In genomic region chr1:27141266-27142003, GRCh38 we compare ENCODE assay signal across 15 cellular contexts. TPM values are rescaled to one million over a fixed set of nuclear protein-coding genes. Genes with fewer than 3 reads are reported as not detected.
A peak's percentile ranks its signal among the peaks of the same experiment; 100 is the strongest.
DNase-seq lines count a peak whose midpoint lies in the region; ATAC-seq and TF ChIP-seq lines count a peak whose summit lies in the region.
"Had no signal": no experiment of that assay in that cellular context is flagged by ENCODE, and none has a peak within 500 bp of the region (broad histone marks: within the 10 kb centered on the region; RNA-seq: fewer than 3 reads in every experiment).

No MANE protein-coding gene starts in this region.

- H3K27ac ChIP-seq in 22Rv1 (peak overlapping the region; percentile 100), RWPE1 (peak overlapping the region; percentile 68), lower lobe of right lung (no peak overlapping the region)
- H3K27ac ChIP-seq: brain microvascular endothelial cell, KMS-11 had no signal

- H3K36me3 ChIP-seq in lower lobe of right lung = peaks cover 6% of the 10 kb centered on the region
- H3K36me3 ChIP-seq: HAP-1 had no signal

- H3K4me1 ChIP-seq in lower lobe of right lung = peaks cover 87% of the 10 kb centered on the region
- H3K4me1 ChIP-seq: HAP-1 had no signal

- DNase-seq in RWPE1 (ENCODE audit: low spot score) (peak; percentile 74), lower lobe of right lung (peak; percentile 75), HEK293T (ENCODE audit: extremely low spot score) (no peak), GOT3 (lab: John Stamatoyannopoulos, UW) (no peak)
- DNase-seq: brain microvascular endothelial cell; GDM1; NK-92 treated with Interleukin-12 subunit alpha and Interleukin-12 subunit beta, amount 100 ng/mL, for 24 hours; stimulated activated naive B cell treated with anti-CD40 and anti-IgM and Interleukin-4, amounts not matched to agents 10 μg/mL and 1 μg/mL and 100 μg/mL, for 72 hours had no signal

- intact Hi-C loops in lower lobe of right lung (cut with DNase I) = no loop called here

- POLR2A ChIA-PET in RWPE1 (lab: Yijun Ruan, JAX; ENCODE audit: low non-redundant PET) = no interaction called here
- POLR2A ChIA-PET in HEK293T (lab: Yijun Ruan, JAX) = interaction anchor here (3.4 kb wide), 1 partner anchor 13 kb away, joined by 28 read pairs; the partner anchor contains the start of gene SLC9A1

- H3K27me3 ChIP-seq in lower lobe of right lung (ENCODE audit: low read depth) = no peaks in the 10 kb centered on the region
- H3K27me3 ChIP-seq: brain microvascular endothelial cell had no signal

- TF ChIP-seq EP300 in Ishikawa (IDR thresholded peaks at IDR 0.05; ENCODE audit: borderline replicate concordance) = peak; percentile 49; the same call in 1 of the 2 replicates

- no peaks in the 10 kb centered on the region for H3K9me3 ChIP-seq in lower lobe of right lung
- H3K9me3 ChIP-seq: HAP-1 had no signal

- TF ChIP-seq RAD21 in Ishikawa (IDR thresholded peaks at IDR 0.05; ENCODE audit: low read depth) = no peak

- ATAC-seq in lower lobe of right lung (peak in 1 of 2 donors; percentile 25), GM21717 (IDR thresholded peaks at IDR 0.05; ENCODE audit: unreplicated experiment) (no peak), GM21360 (IDR thresholded peaks at IDR 0.05; ENCODE audit: unreplicated experiment) (no peak)
- ATAC-seq: natural killer cell treated with Interleukin-12 subunit alpha and Interleukin-12 subunit beta and Interleukin-15 and Interleukin-18, amount 100 ng/mL, for 72 hours; stimulated activated naive B cell treated with anti-CD40 and anti-IgM and Interleukin-4, amounts not matched to agents 10 μg/mL and 1 μg/mL and 100 μg/mL, for 72 hours had no signal

- H3K4me3 ChIP-seq in lower lobe of right lung = no peak overlapping the region
- H3K4me3 ChIP-seq: HAP-1 had no signal

- CTCF ChIA-PET in RWPE1 (lab: Yijun Ruan, JAX) = interaction anchor here (0.7 kb wide), 1 partner anchor 143 kb away, joined by 3 read pairs; no protein-coding TSS in a partner anchor
- CTCF ChIA-PET in HEK293T (lab: Yijun Ruan, JAX) = interaction anchor here (1.1 kb wide), 1 partner anchor 13 kb away, joined by 3 read pairs; the partner anchor contains the start of gene SLC9A1

- TF ChIP-seq CTCF in 22Rv1 (IDR thresholded peaks at IDR 0.05) (no peak), RWPE1 (conservative IDR thresholded peaks at IDR 0.05; ENCODE audit: low read depth) (no peak), lower lobe of right lung (IDR thresholded peaks at IDR 0.05) (no peak)

TF ChIP-seq in Ishikawa, 13 proteins besides CTCF, POLR2A, EP300 and RAD21:
- TF ChIP-seq NFIC (IDR thresholded peaks at IDR 0.05) (peak; percentile 59), TCF12 (IDR thresholded peaks at IDR 0.05; ENCODE audit: low read depth) (peak; percentile 29; the same call in 1 of the 2 replicates), ZBTB7A (IDR thresholded peaks at IDR 0.05; ENCODE audit: low read depth) (no peak), REST (IDR thresholded peaks at IDR 0.05; ENCODE audit: low read depth) (no peak), YY1 (IDR thresholded peaks at IDR 0.05; ENCODE audit: low read depth) (no peak), CEBPB (IDR thresholded peaks at IDR 0.05) (no peak), FOXM1 (IDR thresholded peaks at IDR 0.05; ENCODE audit: borderline replicate concordance, low read depth) (no peak), EGR1 (IDR thresholded peaks at IDR 0.05) (no peak), MAX (IDR thresholded peaks at IDR 0.05) (no peak), USF1 (IDR thresholded peaks at IDR 0.05) (no peak), CREB1 (IDR thresholded peaks at IDR 0.05; ENCODE audit: low read depth) (no peak), TAF1 (IDR thresholded peaks at IDR 0.05; ENCODE audit: low read depth) (no peak), TEAD4 (IDR thresholded peaks at IDR 0.05) (no peak)
TF ChIP-seq in Ishikawa: peak in this region for 2.

TF ChIP-seq in HEK293T, 16 proteins besides CTCF, POLR2A, EP300 and RAD21:
- TF ChIP-seq ZNF384 (IDR thresholded peaks at IDR 0.05) (no peak), ELF4 (IDR thresholded peaks at IDR 0.05) (no peak), HDGF (IDR thresholded peaks at IDR 0.05; ENCODE audit: borderline replicate concordance) (no peak), LEF1 (IDR thresholded peaks at IDR 0.05; ENCODE audit: borderline replicate concordance) (no peak), FOXM1 (IDR thresholded peaks at IDR 0.05; ENCODE audit: borderline replicate concordance) (no peak), ARNT (IDR thresholded peaks at IDR 0.05) (no peak), BHLHE40 (IDR thresholded peaks at IDR 0.05; ENCODE audit: borderline replicate concordance) (no peak), NFRKB (IDR thresholded peaks at IDR 0.05) (no peak), SUZ12 (IDR thresholded peaks at IDR 0.05) (no peak), PKNOX1 (IDR thresholded peaks at IDR 0.05) (no peak), SP1 (IDR thresholded peaks at IDR 0.05) (no peak), FOXK2 (IDR thresholded peaks at IDR 0.05) (no peak), L3MBTL2 (conservative IDR thresholded peaks at IDR 0.05) (no peak), CTBP1 (IDR thresholded peaks at IDR 0.05; ENCODE audit: borderline replicate concordance) (no peak), FOXA1 (IDR thresholded peaks at IDR 0.05) (no peak), TARDBP (IDR thresholded peaks at IDR 0.05) (no peak)

RNA-seq across cellular contexts. Expression of gene SLC9A1, which starts 13.5 kb away (rescaled TPM):
- 57.7 TPM for total RNA-seq in lower lobe of right lung

Comparison
In these comparisons a context has a peak if more than half of its experiments do, and no peak if none do; other contexts are left out.
1. DNase-seq: peak in RWPE1 (single experiment) and lower lobe of right lung (single experiment); none in HEK293T (single experiment) and GOT3 (single experiment).